Comparison of ENCODE assay signal across 7 cellular contexts in genomic region chr12:6923851-6924250, GRCh38. TPM values are rescaled to one million over a fixed set of nuclear protein-coding genes. Genes with fewer than 3 reads are reported as not detected.
A peak's percentile ranks its signal among the peaks of the same experiment; 100 is the strongest.
DNase-seq lines count a peak whose midpoint lies in the region; ATAC-seq, FAIRE-seq and TF ChIP-seq lines count a peak whose summit lies in the region.
"Had no signal": no experiment of that assay in that cellular context is flagged by ENCODE, and none has a peak within 500 bp of the region (broad histone marks: within the 10 kb centered on the region; RNA-seq: fewer than 3 reads in every experiment).

No MANE protein-coding gene starts in this region.

- peak overlapping the region; percentile 70; the same call in 1 of the 2 replicates for H3K4me2 ChIP-seq in GM12878 (ENCODE audit: control insufficient read depth, insufficient read depth)

- TF ChIP-seq POLR2A in GM12878 (IDR thresholded peaks at IDR 0.05; ENCODE audit: low read depth, low read length), result no peak

- CTCF ChIA-PET in GM12878 (lab: Yijun Ruan, JAX), result interaction anchor here (0.6 to 6.2 kb wide), 27 partner anchors 8 to 796 kb away, joined by 3 to 111 read pairs (median 8); partner anchors contain the start of genes C12orf57, C1RL, ENO2 and LRRC23

- no peak overlapping the region for H2AFZ ChIP-seq in GM12878 (ENCODE audit: control insufficient read depth, low read depth, low read length)

- 56% methylated on average over 6 of the region's 6 CpGs for WGBS in GM12878 (ENCODE audit: insufficient coverage, insufficient replicate concordance, low lambda C conversion rate, missing lambda C conversion rate)

- peaks cover 4% of the 10 kb centered on the region for H3K36me3 Mint-ChIP-seq in HFFc6 (ENCODE audit: low read depth)

- in situ Hi-C loops in GM12878 (cut with MboI), result no loop called here

- no peak for TF ChIP-seq RAD21 in GM12878 (IDR thresholded peaks at IDR 0.05; ENCODE audit: insufficient read depth, low read depth, low read length)

- H3K27ac ChIP-seq in GM12878 (ENCODE audit: control insufficient read depth, insufficient read depth) (no peak overlapping the region), rectal smooth muscle tissue (ENCODE audit: low read depth, low read length) (peak overlapping the region; percentile 99)

- H3K9me3 Mint-ChIP-seq in HFFc6, result no peaks in the 10 kb centered on the region
- no peaks in the 10 kb centered on the region for H3K9me3 Mint-ChIP-seq in stimulated activated naive CD8-positive, alpha-beta T cell treated with anti-CD3 and anti-CD28 coated beads, Interleukin-15, amount 100 ng/mL, for 72 hours

- no peaks in the 10 kb centered on the region for H4K20me1 ChIP-seq in GM12878 (ENCODE audit: control insufficient read depth, insufficient read depth)

- TF ChIP-seq CTCF in HFFc6 (IDR thresholded peaks at IDR 0.05), result no peak
- TF ChIP-seq CTCF in GM12878 (IDR thresholded peaks at IDR 0.05 in 2 of 3, conservative IDR thresholded peaks at IDR 0.05 in 1 of 3; ENCODE audit: control insufficient read depth in 2 of 3, extremely low read depth in 1 of 3, insufficient read depth in 1 of 3, low read depth in 3 of 3, low read length in 3 of 3), result no peak

- H3K4me3 ChIP-seq in GM12878 (no peak overlapping the region), rectal smooth muscle tissue (ENCODE audit: low read length) (no peak overlapping the region)

- no peaks in the 10 kb centered on the region for H3K9me3 ChIP-seq in GM12878 (replicated peaks; ENCODE audit: control insufficient read depth, insufficient read depth, low read length)
- H3K9me3 ChIP-seq: psoas muscle had no signal

- H3K36me3 ChIP-seq in GM12878 (ENCODE audit: control insufficient read depth in 2 of 2, insufficient read depth in 2 of 2, low read length in 1 of 2), result peaks cover 0 to 8% of the 10 kb centered on the region in 2 experiments; a peak in 2 of 4 replicates
- H3K36me3 ChIP-seq in rectal smooth muscle tissue (ENCODE audit: control insufficient read depth, insufficient read depth, low read length), result no peaks in the 10 kb centered on the region

- intact Hi-C loops in GM12878 (cut with micrococcal nuclease; ENCODE audit: unreplicated experiment), result loop anchor here (2.0 to 5.0 kb wide), 4 partner anchors 15 to 188 kb away; partner anchors contain the start of gene C1R

- H3K27me3 Mint-ChIP-seq in HFFc6 (ENCODE audit: insufficient read depth), result peaks cover 4% of the 10 kb centered on the region
- H3K27me3 Mint-ChIP-seq in stimulated activated naive CD8-positive, alpha-beta T cell treated with anti-CD3 and anti-CD28 coated beads, Interleukin-15, amount 100 ng/mL, for 72 hours, result no peaks in the 10 kb centered on the region

- no peak for TF ChIP-seq EP300 in GM12878 (IDR thresholded peaks at IDR 0.05; ENCODE audit: borderline replicate concordance in 1 of 2, control insufficient read depth in 1 of 2, low read depth in 2 of 2, low read length in 2 of 2)

- H3K79me2 ChIP-seq in GM12878 (ENCODE audit: control insufficient read depth, insufficient read depth, low read length), result peaks cover 20% of the 10 kb centered on the region

- H3K4me1 ChIP-seq in GM12878 (ENCODE audit: control insufficient read depth, insufficient read depth, low read length), result peaks cover 51% of the 10 kb centered on the region
- peaks cover 26% of the 10 kb centered on the region for H3K4me1 ChIP-seq in rectal smooth muscle tissue (ENCODE audit: control insufficient read depth, insufficient read depth, low read length)

- H3K9ac ChIP-seq in GM12878 (ENCODE audit: control insufficient read depth, insufficient read depth, low read length) (no peak overlapping the region), rectal smooth muscle tissue (ENCODE audit: low read length) (no peak overlapping the region)

- FAIRE-seq in GM12878 (lab: Jason Lieb, UNC), result no peak

- DNase-seq in HFFc6 (no peak), GM12878 (ENCODE audit: low read depth, low spot score) (no peak), NCI-H774 (lab: John Stamatoyannopoulos, UW) (no peak), retina (no peak)
- no peak for DNase-seq in stimulated activated naive CD8-positive, alpha-beta T cell treated with anti-CD3 and anti-CD28 coated beads, Interleukin-15, amount 100 ng/mL, for 72 hours

- no peak overlapping the region for H3K4me3 Mint-ChIP-seq in HFFc6
- no peak overlapping the region for H3K4me3 Mint-ChIP-seq in stimulated activated naive CD8-positive, alpha-beta T cell treated with anti-CD3 and anti-CD28 coated beads, Interleukin-15, amount 100 ng/mL, for 72 hours

- H3K27me3 ChIP-seq in GM12878 (replicated peaks in 1 of 2; ENCODE audit: control insufficient read depth in 2 of 2, insufficient read depth in 2 of 2, low read length in 1 of 2), result no peaks in the 10 kb centered on the region
- no peaks in the 10 kb centered on the region for H3K27me3 ChIP-seq in rectal smooth muscle tissue (ENCODE audit: control insufficient read depth, insufficient read depth, low read length)

- H3K4me1 Mint-ChIP-seq in HFFc6 (ENCODE audit: low read depth), result peaks cover 38% of the 10 kb centered on the region
- peaks cover 72% of the 10 kb centered on the region for H3K4me1 Mint-ChIP-seq in stimulated activated naive CD8-positive, alpha-beta T cell treated with anti-CD3 and anti-CD28 coated beads, Interleukin-15, amount 100 ng/mL, for 72 hours

- ATAC-seq in GM12878, result no peak
- ATAC-seq in stimulated activated naive CD8-positive, alpha-beta T cell treated with anti-CD3 and anti-CD28 coated beads, Interleukin-15, amount 100 ng/mL, for 72 hours, result no peak

- peak overlapping the region; percentile 99 for H3K27ac Mint-ChIP-seq in HFFc6
- no peak overlapping the region for H3K27ac Mint-ChIP-seq in stimulated activated naive CD8-positive, alpha-beta T cell treated with anti-CD3 and anti-CD28 coated beads, Interleukin-15, amount 100 ng/mL, for 72 hours

- RAD21 ChIA-PET in GM12878 (lab: Charles Lee; ENCODE audit: unreplicated experiment), result interaction anchor here (1.3 to 4.6 kb wide), 6 partner anchors 14 to 188 kb away, joined by 4 to 45 read pairs (median 11); partner anchors contain the start of genes C12orf57, RNU7-1 and SPSB2

- SMC1A ChIA-PET in GM12878 (lab: Charles Lee; ENCODE audit: uncharacterized antibody, unreplicated experiment), result interaction anchor here (0.6 to 3.9 kb wide), 10 partner anchors 14 to 189 kb away, joined by 3 to 29 read pairs (median 5); partner anchors contain the start of genes C12orf57, LPCAT3 and RNU7-1

- POLR2A ChIA-PET in GM12878 (lab: Charles Lee), result interaction anchor here (0.6 to 4.8 kb wide), 6 partner anchors 9 to 54 kb away, joined by 3 to 28 read pairs (median 5); partner anchors contain the start of genes C12orf57 and RNU7-1

- no TSS peak for BruUV-seq in GM12878 (replicated peaks; lab: Mats Ljungman, UMichigan)

RNA-seq across cellular contexts. Expression of gene ATN1, which starts 3.9 kb away (rescaled TPM):
- total RNA-seq in HFFc6 (2021; fragmentation: NEBNext Ultra II Directional; extraction: Animal tissue kit (Norgen Biotek cat#: 25700)), result 100 to 1,000 TPM in 4 of 6 experiments, 10 to 100 TPM in 2; 96.8 to 120 (median 107) TPM
- total RNA-seq in GM12878 (2013; cell fraction: nucleolus; rRNA removed), result 26.1 and 27.4 TPM in 2 replicates
- total RNA-seq in GM12878 (2014; rRNA removed) (2.6 and 3.3 TPM in 2 replicates), GM12878 (2014; rRNA removed; fragmentation: Illumina TruSeq; extraction: Trizol) (2.0 and 2.6 TPM in 2 replicates), GM12878 (2021) (38.0 and 44.5 TPM in 2 replicates)
- 10.7 TPM for polyA plus RNA-seq in GM12878 (2011; ENCODE audit: low read depth)
- polyA plus RNA-seq in GM12878 (2011; rRNA removed) (1.4 and 3.9 TPM in 2 replicates), GM12878 (2014; fragmentation: Illumina TruSeq; extraction: Trizol) (5.8 and 15.4 TPM in 2 replicates), GM12878 (2014; fragmentation: Nextera tagmentation; extraction: Ambion mirVana) (under 1 TPM; 0.08 to 0.15 TPM), GM12878 (2014; rRNA removed) (19.7 and 28.8 TPM in 2 replicates), GM12878 (2016; fragmentation: Nextera tagmentation; extraction: Ambion mirVana) (1 to 10 TPM; 6.1 to 6.2 TPM)
- 4.6 and 4.8 TPM in 2 replicates for polyA plus RNA-seq in GM12878 (2011; cell fraction: cytosol; rRNA removed)
- 53.3 and 76.2 TPM in 2 replicates for polyA plus RNA-seq in GM12878 (2011; cell fraction: nucleus; rRNA removed)
- 30.2 and 35.7 TPM in 2 replicates for polyA plus RNA-seq in GM12878 (2012)
- 3.0 and 6.6 TPM in 2 replicates for polyA minus RNA-seq in GM12878 (2011; rRNA and poly(A)+ RNA removed)
- 9.7 and 12.0 TPM in 2 replicates for polyA minus RNA-seq in GM12878 (2011; cell fraction: cytosol; rRNA and poly(A)+ RNA removed)
- 8.9 and 19.5 TPM in 2 replicates for polyA minus RNA-seq in GM12878 (2011; cell fraction: nucleus; rRNA and poly(A)+ RNA removed)

RNA-seq across cellular contexts. Expression of gene ENO2, which starts 9.5 kb away (rescaled TPM):
- 10 to 100 TPM; 18.9 to 26.9 (median 24.7) TPM for total RNA-seq in HFFc6 (2021; fragmentation: NEBNext Ultra II Directional; extraction: Animal tissue kit (Norgen Biotek cat#: 25700))
- total RNA-seq in GM12878 (2013; cell fraction: nucleolus; rRNA removed), result 124 and 142 TPM in 2 replicates
- total RNA-seq in GM12878 (2014; rRNA removed) (24.8 and 28.0 TPM in 2 replicates), GM12878 (2014; rRNA removed; fragmentation: Illumina TruSeq; extraction: Trizol) (25.3 and 25.8 TPM in 2 replicates), GM12878 (2021) (65.4 and 65.5 TPM in 2 replicates)
- polyA plus RNA-seq in GM12878 (2011; ENCODE audit: low read depth), result 159 TPM
- polyA plus RNA-seq in GM12878 (2011; rRNA removed) (159 and 196 TPM in 2 replicates), GM12878 (2014; fragmentation: Illumina TruSeq; extraction: Trizol) (59.1 and 61.1 TPM in 2 replicates), GM12878 (2014; fragmentation: Nextera tagmentation; extraction: Ambion mirVana) (10 to 100 TPM; 37.3 to 42.1 TPM), GM12878 (2014; rRNA removed) (61.3 and 68.1 TPM in 2 replicates), GM12878 (2016; fragmentation: Nextera tagmentation; extraction: Ambion mirVana) (10 to 100 TPM; 39.8 to 44.1 TPM)
- 187 and 271 TPM in 2 replicates for polyA plus RNA-seq in GM12878 (2011; cell fraction: cytosol; rRNA removed)
- polyA plus RNA-seq in GM12878 (2011; cell fraction: nucleus; rRNA removed), result 494 and 720 TPM in 2 replicates
- polyA plus RNA-seq in GM12878 (2012), result 181 and 207 TPM in 2 replicates
- 91.5 and 121 TPM in 2 replicates for polyA minus RNA-seq in GM12878 (2011; rRNA and poly(A)+ RNA removed)
- 31.0 and 39.8 TPM in 2 replicates for polyA minus RNA-seq in GM12878 (2011; cell fraction: cytosol; rRNA and poly(A)+ RNA removed)
- polyA minus RNA-seq in GM12878 (2011; cell fraction: nucleus; rRNA and poly(A)+ RNA removed), result 60.9 and 69.0 TPM in 2 replicates

RNA-seq across cellular contexts. Expression of gene LRRC23, which starts 19.2 kb away (rescaled TPM):
- total RNA-seq in HFFc6 (2021; fragmentation: NEBNext Ultra II Directional; extraction: Animal tissue kit (Norgen Biotek cat#: 25700)), result 1 to 10 TPM; 5.5 to 7.9 (median 6.6) TPM
- total RNA-seq in GM12878 (2013; cell fraction: nucleolus; rRNA removed), result 13.0 and 13.8 TPM in 2 replicates
- total RNA-seq in GM12878 (2014; rRNA removed) (2.8 and 4.7 TPM in 2 replicates), GM12878 (2014; rRNA removed; fragmentation: Illumina TruSeq; extraction: Trizol) (4.0 and 4.3 TPM in 2 replicates), GM12878 (2021) (3.1 and 3.8 TPM in 2 replicates)
- polyA plus RNA-seq in GM12878 (2011; ENCODE audit: low read depth), result 7.8 TPM
- polyA plus RNA-seq in GM12878 (2011; rRNA removed) (5.6 and 6.9 TPM in 2 replicates), GM12878 (2014; fragmentation: Illumina TruSeq; extraction: Trizol) (5.2 and 5.4 TPM in 2 replicates), GM12878 (2014; fragmentation: Nextera tagmentation; extraction: Ambion mirVana) (1 to 10 TPM; 1.4 to 2.5 TPM), GM12878 (2014; rRNA removed) (3.1 and 3.3 TPM in 2 replicates), GM12878 (2016; fragmentation: Nextera tagmentation; extraction: Ambion mirVana) (1 to 10 TPM; 3.5 to 5.4 TPM)
- polyA plus RNA-seq in GM12878 (2011; cell fraction: cytosol; rRNA removed), result 6.6 and 7.0 TPM in 2 replicates
- polyA plus RNA-seq in GM12878 (2011; cell fraction: nucleus; rRNA removed), result 3.3 and 4.4 TPM in 2 replicates
- polyA plus RNA-seq in GM12878 (2012), result 7.4 and 7.6 TPM in 2 replicates
- polyA minus RNA-seq in GM12878 (2011; rRNA and poly(A)+ RNA removed), result 5.8 and 6.2 TPM in 2 replicates
- polyA minus RNA-seq in GM12878 (2011; cell fraction: cytosol; rRNA and poly(A)+ RNA removed), result 1.0 TPM in 1 of 2 replicates, not detected in the other
- 1.7 TPM in 2 replicates for polyA minus RNA-seq in GM12878 (2011; cell fraction: nucleus; rRNA and poly(A)+ RNA removed)

RNA-seq across cellular contexts. Expression of gene RNU7-1, which starts 19.8 kb away (rescaled TPM):
- not detected for total RNA-seq in HFFc6 (2021; fragmentation: NEBNext Ultra II Directional; extraction: Animal tissue kit (Norgen Biotek cat#: 25700))
- not detected in 2 replicates for total RNA-seq in GM12878 (2013; cell fraction: nucleolus; rRNA removed)
- total RNA-seq in GM12878 (2014; rRNA removed) (not detected in 2 replicates), GM12878 (2014; rRNA removed; fragmentation: Illumina TruSeq; extraction: Trizol) (not detected in 2 replicates), GM12878 (2021) (not detected in 2 replicates)
- not detected for polyA plus RNA-seq in GM12878 (2011; ENCODE audit: low read depth)
- polyA plus RNA-seq in GM12878 (2011; rRNA removed) (not detected in 2 replicates), GM12878 (2014; fragmentation: Illumina TruSeq; extraction: Trizol) (not detected in 2 replicates), GM12878 (2014; fragmentation: Nextera tagmentation; extraction: Ambion mirVana) (not detected), GM12878 (2014; rRNA removed) (not detected in 2 replicates), GM12878 (2016; fragmentation: Nextera tagmentation; extraction: Ambion mirVana) (not detected)
- polyA plus RNA-seq in GM12878 (2011; cell fraction: cytosol; rRNA removed), result not detected in 2 replicates
- not detected in 2 replicates for polyA plus RNA-seq in GM12878 (2011; cell fraction: nucleus; rRNA removed)
- polyA plus RNA-seq in GM12878 (2012), result not detected in 2 replicates
- polyA minus RNA-seq in GM12878 (2011; rRNA and poly(A)+ RNA removed), result not detected in 2 replicates
- polyA minus RNA-seq in GM12878 (2011; cell fraction: cytosol; rRNA and poly(A)+ RNA removed), result not detected in 2 replicates
- polyA minus RNA-seq in GM12878 (2011; cell fraction: nucleus; rRNA and poly(A)+ RNA removed), result not detected in 2 replicates
- total RNA-seq: psoas muscle had no signal
- polyA plus RNA-seq: psoas muscle had no signal

RNA-seq across cellular contexts. Expression of gene C12orf57, which starts 20.0 kb away (rescaled TPM):
- 100 to 1,000 TPM; 115 to 131 (median 123) TPM for total RNA-seq in HFFc6 (2021; fragmentation: NEBNext Ultra II Directional; extraction: Animal tissue kit (Norgen Biotek cat#: 25700))
- 34.9 and 36.3 TPM in 2 replicates for total RNA-seq in GM12878 (2013; cell fraction: nucleolus; rRNA removed)
- total RNA-seq in GM12878 (2014; rRNA removed), result 223 and 231 TPM in 2 replicates
- total RNA-seq in GM12878 (2014; rRNA removed; fragmentation: Illumina TruSeq; extraction: Trizol), result 109 and 124 TPM in 2 replicates
- 192 and 194 TPM in 2 replicates for total RNA-seq in GM12878 (2021)
- 177 TPM for polyA plus RNA-seq in GM12878 (2011; ENCODE audit: low read depth)
- polyA plus RNA-seq in GM12878 (2011; rRNA removed), result 183 and 331 TPM in 2 replicates
- polyA plus RNA-seq in GM12878 (2011; cell fraction: cytosol; rRNA removed), result 632 and 839 TPM in 2 replicates
- polyA plus RNA-seq in GM12878 (2011; cell fraction: nucleus; rRNA removed), result 336 and 343 TPM in 2 replicates
- 433 and 438 TPM in 2 replicates for polyA plus RNA-seq in GM12878 (2012)
- 8.0 and 64.5 TPM in 2 replicates for polyA plus RNA-seq in GM12878 (2014; fragmentation: Illumina TruSeq; extraction: Trizol)
- 100 to 1,000 TPM; 138 to 170 TPM for polyA plus RNA-seq in GM12878 (2014; fragmentation: Nextera tagmentation; extraction: Ambion mirVana)
- polyA plus RNA-seq in GM12878 (2014; rRNA removed), result 373 and 377 TPM in 2 replicates
- polyA plus RNA-seq in GM12878 (2016; fragmentation: Nextera tagmentation; extraction: Ambion mirVana), result 100 to 1,000 TPM; 274 to 291 TPM
- 89.4 and 141 TPM in 2 replicates for polyA minus RNA-seq in GM12878 (2011; rRNA and poly(A)+ RNA removed)
- polyA minus RNA-seq in GM12878 (2011; cell fraction: cytosol; rRNA and poly(A)+ RNA removed), result 46.1 and 52.9 TPM in 2 replicates
- polyA minus RNA-seq in GM12878 (2011; cell fraction: nucleus; rRNA and poly(A)+ RNA removed), result 71.7 and 114 TPM in 2 replicates
